ENCODE assay signal across 17 cellular contexts in genomic region chr2:195937173-195937572, GRCh38.
DNase-seq lines count a peak whose midpoint lies in the region; ATAC-seq, FAIRE-seq and TF ChIP-seq lines count a peak whose summit lies in the region.
"Had no signal": no experiment of that assay in that cellular context is flagged by ENCODE, and none has a peak within 500 bp of the region (broad histone marks: within the 10 kb centered on the region; RNA-seq: fewer than 3 reads in every experiment).

No MANE protein-coding gene starts in this region.

- no peaks in the 10 kb centered on the region for H3K36me3 Mint-ChIP-seq in HFFc6 (ENCODE audit: low read depth)
- H3K36me3 Mint-ChIP-seq: CD14-positive monocyte; CD8-positive, alpha-beta T cell had no signal

- no peak for TF ChIP-seq RAD21 in SK-N-SH (IDR thresholded peaks at IDR 0.05; ENCODE audit: low read length)

- TF ChIP-seq POLR2A in esophagus squamous epithelium (IDR thresholded peaks at IDR 0.05): no peak

- H2AFZ ChIP-seq in SK-N-SH (ENCODE audit: low read depth) (peak overlapping the region; percentile 74; the same call in 1 of the 2 replicates), hepatocyte (no peak overlapping the region)
- H2AFZ ChIP-seq: GM23338 had no signal

- TF ChIP-seq EP300 in SK-N-SH (IDR thresholded peaks at IDR 0.05; ENCODE audit: borderline replicate concordance in 1 of 2, low read depth in 1 of 2, low read length in 1 of 2): no peak

- H3K36me3 ChIP-seq in SK-N-SH (replicated peaks in 1 of 2; ENCODE audit: control insufficient read depth in 1 of 2, insufficient read depth in 2 of 2, low read length in 1 of 2): no peaks in the 10 kb centered on the region
- H3K36me3 ChIP-seq in hepatocyte (replicated peaks; ENCODE audit: insufficient read depth, low read depth): no peaks in the 10 kb centered on the region
- H3K36me3 ChIP-seq in pancreas: no peaks in the 10 kb centered on the region
- H3K36me3 ChIP-seq in esophagus squamous epithelium: no peaks in the 10 kb centered on the region

- no peak overlapping the region for H3K9ac ChIP-seq in SK-N-SH

- H3K4me1 ChIP-seq in SK-N-SH (ENCODE audit: control insufficient read depth in 1 of 2, insufficient read depth in 2 of 2, low read depth in 1 of 2, low read length in 1 of 2) (no peaks in the 10 kb centered on the region; a peak in 1 of 4 replicates), hepatocyte (ENCODE audit: insufficient read depth) (peaks cover 7% of the 10 kb centered on the region), pancreas (no peaks in the 10 kb centered on the region), esophagus squamous epithelium (no peaks in the 10 kb centered on the region)

- peaks cover 3% of the 10 kb centered on the region; the same call in 1 of the 2 replicates for H3K27me3 Mint-ChIP-seq in HFFc6 (ENCODE audit: insufficient read depth)

- DNase-seq in SK-N-SH (no peak), hepatocyte (ENCODE audit: low spot score) (peak; percentile 16), pancreas (no peak), esophagus squamous epithelium (lab: John Stamatoyannopoulos, UW) (no peak), pons (ENCODE audit: low spot score) (no peak), HFFc6 (no peak)
- DNase-seq: CD8-positive, alpha-beta T cell; COR-L47; DMS153; DND-41; GDM1; H9 had no signal

- H3K27me3 ChIP-seq in SK-N-SH (ENCODE audit: insufficient read depth): no peaks in the 10 kb centered on the region
- no peaks in the 10 kb centered on the region for H3K27me3 ChIP-seq in hepatocyte
- H3K27me3 ChIP-seq in pancreas: no peaks in the 10 kb centered on the region
- no peaks in the 10 kb centered on the region for H3K27me3 ChIP-seq in esophagus squamous epithelium

- H3K79me2 ChIP-seq in SK-N-SH (ENCODE audit: insufficient read depth) (no peaks in the 10 kb centered on the region), hepatocyte (no peaks in the 10 kb centered on the region)

- CTCF ChIA-PET in SK-N-SH (lab: Yijun Ruan, JAX): interaction anchor here (0.7 to 1.8 kb wide), 5 partner anchors 14 to 619 kb away, joined by 3 to 6 read pairs (median 4); no protein-coding TSS in a partner anchor

- H3K9me2 ChIP-seq in SK-N-SH: no peaks in the 10 kb centered on the region
- H3K9me2 ChIP-seq in hepatocyte (replicated peaks; ENCODE audit: insufficient read depth): no peaks in the 10 kb centered on the region

- no peak overlapping the region for H3K27ac Mint-ChIP-seq in HFFc6
- H3K27ac Mint-ChIP-seq: CD14-positive monocyte; CD8-positive, alpha-beta T cell; GM23338; H9 had no signal

- no peak overlapping the region for H3K4me3 Mint-ChIP-seq in HFFc6
- H3K4me3 Mint-ChIP-seq: CD14-positive monocyte; CD8-positive, alpha-beta T cell; GM23338; H9 had no signal

- H3K4me3 ChIP-seq in SK-N-SH (ENCODE audit: low read depth in 2 of 2, low read length in 1 of 2) (no peak overlapping the region), hepatocyte (no peak overlapping the region), pancreas (no peak overlapping the region), esophagus squamous epithelium (no peak overlapping the region)
- H3K4me3 ChIP-seq: GM23338 had no signal

- no peaks in the 10 kb centered on the region for H3K4me1 Mint-ChIP-seq in HFFc6 (ENCODE audit: low read depth)
- H3K4me1 Mint-ChIP-seq: CD14-positive monocyte, GM23338, H9 had no signal

- H3K4me2 ChIP-seq in SK-N-SH (no peak overlapping the region), hepatocyte (no peak overlapping the region)
- H3K4me2 ChIP-seq: GM23338 had no signal

- H3K9me3 Mint-ChIP-seq in HFFc6: peaks cover 2% of the 10 kb centered on the region; the same call in 1 of the 2 replicates
- H3K9me3 Mint-ChIP-seq: GM23338 had no signal

- peak; percentile 17 for FAIRE-seq in pancreas (lab: Jason Lieb, UNC)
- FAIRE-seq: D721Med had no signal

- H3K27ac ChIP-seq in SK-N-SH (ENCODE audit: low read depth in 2 of 2, low read length in 1 of 2) (no peak overlapping the region), hepatocyte (no peak overlapping the region), pancreas (no peak overlapping the region), esophagus squamous epithelium (no peak overlapping the region)
- H3K27ac ChIP-seq: 22Rv1 had no signal

- ATAC-seq in SK-N-SH treated with all-trans-retinoic acid at 6 μM for 48 hours (no peak), pancreas (no peak)
- ATAC-seq: CD8-positive, alpha-beta T cell; GM23338 had no signal

- intact Hi-C loops in pancreas (cut with DNase I) (no loop called here), esophagus squamous epithelium (cut with DNase I) (no loop called here)

- H3F3A ChIP-seq in SK-N-SH (replicated peaks; ENCODE audit: insufficient read depth): no peaks in the 10 kb centered on the region

- no peak for TF ChIP-seq CTCF in SK-N-SH (IDR thresholded peaks at IDR 0.05)
- no peak for TF ChIP-seq CTCF in hepatocyte (IDR thresholded peaks at IDR 0.05; ENCODE audit: poor library complexity)
- TF ChIP-seq CTCF in pancreas (IDR thresholded peaks at IDR 0.05): no peak
- no peak for TF ChIP-seq CTCF in esophagus squamous epithelium (IDR thresholded peaks at IDR 0.05)
- TF ChIP-seq CTCF in HFFc6 (IDR thresholded peaks at IDR 0.05): no peak

- POLR2A ChIA-PET in SK-N-SH (lab: Yijun Ruan, JAX): no interaction called here

- H3K9me3 ChIP-seq in SK-N-SH (no peaks in the 10 kb centered on the region), hepatocyte (ENCODE audit: low read depth) (no peaks in the 10 kb centered on the region), pancreas (no peaks in the 10 kb centered on the region), esophagus squamous epithelium (no peaks in the 10 kb centered on the region)

- H4K20me1 ChIP-seq in SK-N-SH (ENCODE audit: insufficient read depth) (no peaks in the 10 kb centered on the region), hepatocyte (ENCODE audit: insufficient read depth, poor library complexity, severe bottlenecking) (no peaks in the 10 kb centered on the region)

TF ChIP-seq in SK-N-SH, 30 proteins besides CTCF, POLR2A, EP300 and RAD21 (continues in another document):
- TF ChIP-seq MXI1 (IDR thresholded peaks at IDR 0.05; ENCODE audit: low read depth, low read length) (no peak), FOXM1 (IDR thresholded peaks at IDR 0.05; ENCODE audit: low read depth) (no peak), GATA2 (CRISPR knock-in tag; IDR thresholded peaks at IDR 0.05) (no peak), MAX (IDR thresholded peaks at IDR 0.05; ENCODE audit: low read depth) (no peak), ELF1 (IDR thresholded peaks at IDR 0.05) (no peak), NRF1 (IDR thresholded peaks at IDR 0.05; ENCODE audit: low read depth, low read length) (no peak), FOXJ3 (CRISPR knock-in tag; IDR thresholded peaks at IDR 0.05) (no peak), MEF2A (IDR thresholded peaks at IDR 0.05; ENCODE audit: borderline replicate concordance, low read depth) (no peak), POLR2AphosphoS5 (IDR thresholded peaks at IDR 0.05; ENCODE audit: low read depth, low read length) (no peak), TAF1 (IDR thresholded peaks at IDR 0.05; ENCODE audit: borderline replicate concordance, low read depth, low read length) (no peak), NFIC (IDR thresholded peaks at IDR 0.05; ENCODE audit: borderline replicate concordance) (no peak), RCOR1 (IDR thresholded peaks at IDR 0.05; ENCODE audit: low read length) (no peak), SIN3A (IDR thresholded peaks at IDR 0.05; ENCODE audit: borderline replicate concordance, low read depth, low read length) (no peak), YY1 (IDR thresholded peaks at IDR 0.05; ENCODE audit: low read depth) (no peak)

TF ChIP-seq in SK-N-SH treated with all-trans-retinoic acid at 6 μM for 48 hours, 23 proteins besides CTCF, POLR2A, EP300 and RAD21:
- no peak for TF ChIP-seq POU6F1 (CRISPR knock-in tag; IDR thresholded peaks at IDR 0.05; ENCODE audit: borderline replicate concordance, low read depth)
- no peak for TF ChIP-seq ZNF565 (CRISPR knock-in tag; conservative IDR thresholded peaks at IDR 0.05; ENCODE audit: low read depth)
- TF ChIP-seq CSRNP3 (CRISPR knock-in tag; IDR thresholded peaks at IDR 0.05): no peak
TF ChIP-seq in SK-N-SH treated with all-trans-retinoic acid at 6 μM for 48 hours: peak in this region for 0.
